In the genomic region with DNA sequence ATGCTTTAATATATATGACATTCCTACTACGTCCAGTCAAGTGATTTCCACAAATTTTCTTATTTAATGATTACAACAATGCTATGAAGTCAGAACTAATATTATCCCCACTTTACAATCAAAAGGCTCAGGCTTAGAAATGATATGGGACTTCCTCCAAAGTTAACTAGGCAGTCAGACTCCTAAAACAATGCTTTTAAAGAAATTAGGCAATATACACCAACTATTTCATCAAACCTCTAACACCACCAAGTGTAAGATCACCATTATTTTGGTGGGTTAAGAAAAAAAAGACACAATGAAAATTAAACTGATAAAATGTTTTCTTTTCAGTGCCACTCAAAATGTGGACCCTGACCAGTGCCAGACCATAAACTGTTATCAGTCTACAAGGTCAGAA, we compare ENCODE assay signal across 15 cellular contexts.
"Had no signal": no experiment of that assay in that cellular context is flagged by ENCODE, and none has a peak within 500 bp of the region (broad histone marks: within the 10 kb centered on the region; RNA-seq: fewer than 3 reads in every experiment).

No MANE protein-coding gene starts in this region.

- ATAC-seq: activated CD8-positive, alpha-beta T cell treated with anti-CD3 and anti-CD28 coated beads, Interleukin-2, amount 10 ng/mL, durations not matched to agents 7 days and 5 days; stimulated activated naive CD8-positive, alpha-beta T cell treated with anti-CD3 and anti-CD28 coated beads, Interleukin-15, Interleukin-2, amounts not matched to agents 100 U/mL and 50 U/mL, for 24 hours had no signal

- H3K4me3 ChIP-seq: adrenal gland, coronary artery, suprapubic skin had no signal

- H3K36me3 Mint-ChIP-seq: type B pancreatic cell had no signal

- H3K27me3 ChIP-seq: adrenal gland, suprapubic skin had no signal

- H3K9me3 Mint-ChIP-seq: type B pancreatic cell had no signal

- H3K36me3 ChIP-seq: adrenal gland, suprapubic skin had no signal

- DNase-seq: activated CD4-positive, alpha-beta T cell treated with anti-CD3 and anti-CD28 coated beads for 1 hour; activated CD8-positive, alpha-beta memory T cell treated with anti-CD3 and anti-CD28 coated beads, Interleukin-2, amount 50 U/mL, for 48 hours; activated CD8-positive, alpha-beta T cell treated with anti-CD3 and anti-CD28 coated beads, Interleukin-2, amount 10 ng/mL, durations not matched to agents 7 days and 5 days; activated naive CD4-positive, alpha-beta T cell; central memory CD4-positive, alpha-beta T cell; effector CD8-positive, alpha-beta T cell; hippocampal formation; stimulated activated CD4-positive, alpha-beta T cell treated with anti-CD3 and anti-CD28 coated beads, Interleukin-4, amount 100 ng/mL, for 1 hour; stimulated activated CD8-positive, alpha-beta memory T cell treated with anti-CD3 and anti-CD28 coated beads, Interleukin-4, amount 100 ng/mL, for 48 hours; stimulated activated naive CD8-positive, alpha-beta T cell treated with anti-CD3 and anti-CD28 coated beads, Interleukin-15, Interleukin-2, amounts not matched to agents 100 U/mL and 50 U/mL, for 24 hours had no signal

- H3K4me1 ChIP-seq: suprapubic skin had no signal

- H3K27ac ChIP-seq: coronary artery, suprapubic skin had no signal

- H3K27ac Mint-ChIP-seq: activated CD8-positive, alpha-beta T cell treated with anti-CD3 and anti-CD28 coated beads, Interleukin-2, amount 10 ng/mL, durations not matched to agents 7 days and 5 days; T-helper 2 cell treated with Interferon-gamma antibody and Interleukin-4, amounts not matched to agents 5 μg/mL and 100 μg/mL, for 36 hours; type B pancreatic cell had no signal

- H3K27me3 Mint-ChIP-seq: type B pancreatic cell had no signal

- H3K4me3 Mint-ChIP-seq: activated CD8-positive, alpha-beta T cell treated with anti-CD3 and anti-CD28 coated beads, Interleukin-2, amount 10 ng/mL, durations not matched to agents 7 days and 5 days; T-helper 2 cell treated with Interferon-gamma antibody and Interleukin-4, amounts not matched to agents 5 μg/mL and 100 μg/mL, for 36 hours; type B pancreatic cell had no signal
